In genomic region chr10:72508033-72508432, GRCh38 we compare ENCODE assay signal across 36 cellular contexts.
"Had no signal": no experiment of that assay in that cellular context is flagged by ENCODE, and none has a peak within 500 bp of the region (broad histone marks: within the 10 kb centered on the region; RNA-seq: fewer than 3 reads in every experiment).

No MANE protein-coding gene starts in this region.

- FAIRE-seq: bronchial epithelial cell, TTC549 had no signal

- ATAC-seq: activated CD8-positive, alpha-beta memory T cell treated with anti-CD3 and anti-CD28 coated beads, Interleukin-2, amount 10 ng/mL, durations not matched to agents 7 days and 5 days; activated CD8-positive, alpha-beta T cell treated with anti-CD3 and anti-CD28 coated beads, Interleukin-2, amount 10 ng/mL, durations not matched to agents 7 days and 5 days; activated naive CD8-positive, alpha-beta T cell treated with anti-CD3 and anti-CD28 coated beads, Interleukin-2, amount 50 U/mL, for 24 hours had no signal

- H3K27ac Mint-ChIP-seq: activated B cell treated with CpG ODN at 0.5 μM for 24 hours; activated CD4-positive, alpha-beta memory T cell treated with anti-CD3 and anti-CD28 coated beads, Interleukin-2, amount 10 ng/mL, durations not matched to agents 7 days and 5 days; activated CD4-positive, alpha-beta T cell treated with anti-CD3 and anti-CD28 coated beads, Interleukin-2, amount 10 ng/mL, durations not matched to agents 7 days and 5 days; activated CD8-positive, alpha-beta memory T cell treated with anti-CD3 and anti-CD28 coated beads, Interleukin-2, amount 10 ng/mL, durations not matched to agents 7 days and 5 days; activated CD8-positive, alpha-beta T cell treated with anti-CD3 and anti-CD28 coated beads, Interleukin-2, amount 10 ng/mL, durations not matched to agents 7 days and 5 days; activated naive CD4-positive, alpha-beta T cell treated with anti-CD3 and anti-CD28 coated beads, Interleukin-2, amount 10 ng/mL, durations not matched to agents 7 days and 5 days; activated naive CD4-positive, alpha-beta T cell treated with anti-CD3 and anti-CD28 coated beads, Interleukin-2, amount 50 U/mL, for 24 hours; activated naive CD8-positive, alpha-beta T cell; activated naive CD8-positive, alpha-beta T cell treated with anti-CD3 and anti-CD28 coated beads, Interleukin-2, amount 10 ng/mL, durations not matched to agents 7 days and 5 days; activated naive CD8-positive, alpha-beta T cell treated with anti-CD3 and anti-CD28 coated beads, Interleukin-2, amount 50 U/mL, for 24 hours; activated T-cell treated with anti-CD3 and anti-CD28 coated beads, Interleukin-2, amount 50 U/mL, for 24 hours; activated T-helper 2 cell treated with anti-CD3 and anti-CD28 coated beads, Interferon-gamma antibody, Interleukin-2, Interleukin-4, amounts not matched to agents 10 μg/mL and 5 μg/mL and 100 μg/mL, durations not matched to agents 14 hours and 24 hours and 36 hours; brain; T-helper 1 cell treated with Interleukin-12 subunit alpha and Interleukin-12 subunit beta and Interleukin-4 antibody, amounts not matched to agents 30 μg/mL and 1 μg/mL, for 36 hours; T-helper 2 cell treated with Interferon-gamma antibody and Interleukin-4, amounts not matched to agents 5 μg/mL and 100 μg/mL, for 36 hours had no signal

- H3K4me1 Mint-ChIP-seq: activated naive CD4-positive, alpha-beta T cell treated with anti-CD3 and anti-CD28 coated beads, Interleukin-2, amount 10 ng/mL, durations not matched to agents 7 days and 5 days; activated naive CD8-positive, alpha-beta T cell treated with anti-CD3 and anti-CD28 coated beads, Interleukin-2, amount 50 U/mL, for 24 hours had no signal

- H3K9me3 Mint-ChIP-seq: activated naive CD4-positive, alpha-beta T cell treated with anti-CD3 and anti-CD28 coated beads, Interleukin-2, amount 50 U/mL, for 24 hours had no signal

- H3K27me3 ChIP-seq: ascending aorta, cardiac muscle cell had no signal

- H3K4me3 Mint-ChIP-seq: activated B cell treated with CpG ODN at 0.5 μM for 24 hours; activated CD4-positive, alpha-beta memory T cell treated with anti-CD3 and anti-CD28 coated beads, Interleukin-2, amount 10 ng/mL, durations not matched to agents 7 days and 5 days; activated CD4-positive, alpha-beta T cell treated with anti-CD3 and anti-CD28 coated beads, Interleukin-2, amount 10 ng/mL, durations not matched to agents 7 days and 5 days; activated CD8-positive, alpha-beta memory T cell treated with anti-CD3 and anti-CD28 coated beads, Interleukin-2, amount 10 ng/mL, durations not matched to agents 7 days and 5 days; activated CD8-positive, alpha-beta T cell treated with anti-CD3 and anti-CD28 coated beads, Interleukin-2, amount 10 ng/mL, durations not matched to agents 7 days and 5 days; activated naive CD4-positive, alpha-beta T cell treated with anti-CD3 and anti-CD28 coated beads, Interleukin-2, amount 10 ng/mL, durations not matched to agents 7 days and 5 days; activated naive CD4-positive, alpha-beta T cell treated with anti-CD3 and anti-CD28 coated beads, Interleukin-2, amount 50 U/mL, for 24 hours; activated naive CD8-positive, alpha-beta T cell; activated naive CD8-positive, alpha-beta T cell treated with anti-CD3 and anti-CD28 coated beads, Interleukin-2, amount 10 ng/mL, durations not matched to agents 7 days and 5 days; activated naive CD8-positive, alpha-beta T cell treated with anti-CD3 and anti-CD28 coated beads, Interleukin-2, amount 50 U/mL, for 24 hours; activated T-cell treated with anti-CD3 and anti-CD28 coated beads, Interleukin-2, amount 50 U/mL, for 24 hours; brain; central memory CD8-positive, alpha-beta T cell; T-helper 1 cell treated with Interleukin-12 subunit alpha and Interleukin-12 subunit beta and Interleukin-4 antibody, amounts not matched to agents 30 μg/mL and 1 μg/mL, for 36 hours; T-helper 2 cell treated with Interferon-gamma antibody and Interleukin-4, amounts not matched to agents 5 μg/mL and 100 μg/mL, for 36 hours had no signal

- H3K36me3 ChIP-seq: cardiac muscle cell had no signal

- DNase-seq: activated B cell treated with CpG ODN at 0.5 μM for 24 hours; activated CD4-positive, alpha-beta memory T cell treated with anti-CD3 and anti-CD28 coated beads, Interleukin-2, amount 10 ng/mL, durations not matched to agents 7 days and 5 days; activated CD4-positive, alpha-beta T cell treated with anti-CD3 and anti-CD28 coated beads for 48 hours; activated CD4-positive, alpha-beta T cell treated with anti-CD3 and anti-CD28 coated beads, Interleukin-2, amount 10 ng/mL, durations not matched to agents 7 days and 5 days; activated CD4-positive, alpha-beta T cell treated with anti-CD3 and anti-CD28 coated beads, Interleukin-2, amount 50 U/mL, for 48 hours; activated CD4-positive, CD25-positive, alpha-beta regulatory T cell treated with anti-CD3 and anti-CD28 coated beads, Interleukin-2, amount 50 U/mL, for 72 hours; activated CD8-positive, alpha-beta memory T cell treated with anti-CD3 and anti-CD28 coated beads for 24 hours; activated CD8-positive, alpha-beta memory T cell treated with anti-CD3 and anti-CD28 coated beads, Interleukin-2, amount 10 ng/mL, durations not matched to agents 7 days and 5 days; activated CD8-positive, alpha-beta memory T cell treated with anti-CD3 and anti-CD28 coated beads, Interleukin-2, amount 50 U/mL, for 48 hours; activated CD8-positive, alpha-beta T cell treated with anti-CD3 and anti-CD28 coated beads, Interleukin-2, amount 10 ng/mL, durations not matched to agents 7 days and 5 days; activated effector memory CD4-positive, alpha-beta T cell treated with Interleukin-2 at 50 U/mL for 16 hours; activated gamma-delta T cell; activated naive CD4-positive, alpha-beta T cell treated with anti-CD3 and anti-CD28 coated beads, Interleukin-2, amount 10 ng/mL, durations not matched to agents 7 days and 5 days; activated naive CD4-positive, alpha-beta T cell treated with Interleukin-2 at 50 U/mL for 16 hours; activated naive CD8-positive, alpha-beta T cell treated with anti-CD3 and anti-CD28 coated beads, Interleukin-2, amount 10 ng/mL, durations not matched to agents 7 days and 5 days; activated naive CD8-positive, alpha-beta T cell treated with anti-CD3 and anti-CD28 coated beads, Interleukin-2, amount 50 U/mL, for 24 hours; activated T-cell treated with anti-CD3 and anti-CD28 coated beads, Interleukin-2, amount 50 U/mL, for 24 hours; activated T-cell treated with anti-CD3 and anti-CD28 coated beads, Interleukin-2, amount 50 U/mL, for 48 hours; amygdala; anterior cingulate cortex; caudate nucleus; cerebellar nuclear complex; T-helper 2 cell; T-helper 9 cell had no signal

- H3K27ac ChIP-seq: ascending aorta, cardiac muscle cell, VCaP had no signal

- H3K27me3 Mint-ChIP-seq: activated B cell treated with CpG ODN at 0.5 μM for 24 hours; activated CD4-positive, alpha-beta memory T cell treated with anti-CD3 and anti-CD28 coated beads, Interleukin-2, amount 10 ng/mL, durations not matched to agents 7 days and 5 days; activated CD4-positive, alpha-beta T cell treated with anti-CD3 and anti-CD28 coated beads, Interleukin-2, amount 10 ng/mL, durations not matched to agents 7 days and 5 days; activated CD8-positive, alpha-beta memory T cell treated with anti-CD3 and anti-CD28 coated beads, Interleukin-2, amount 10 ng/mL, durations not matched to agents 7 days and 5 days; activated naive CD4-positive, alpha-beta T cell treated with anti-CD3 and anti-CD28 coated beads, Interleukin-2, amount 10 ng/mL, durations not matched to agents 7 days and 5 days; activated naive CD4-positive, alpha-beta T cell treated with anti-CD3 and anti-CD28 coated beads, Interleukin-2, amount 50 U/mL, for 24 hours; activated naive CD8-positive, alpha-beta T cell; activated naive CD8-positive, alpha-beta T cell treated with anti-CD3 and anti-CD28 coated beads, Interleukin-2, amount 10 ng/mL, durations not matched to agents 7 days and 5 days; activated naive CD8-positive, alpha-beta T cell treated with anti-CD3 and anti-CD28 coated beads, Interleukin-2, amount 50 U/mL, for 24 hours; activated T-cell treated with anti-CD3 and anti-CD28 coated beads, Interleukin-2, amount 50 U/mL, for 24 hours; brain; central memory CD8-positive, alpha-beta T cell had no signal

- H3K4me1 ChIP-seq: ascending aorta had no signal

- H3K4me3 ChIP-seq: ascending aorta, cardiac muscle cell had no signal
